Comparison of ENCODE assay signal across 2 cellular contexts in the genomic region with DNA sequence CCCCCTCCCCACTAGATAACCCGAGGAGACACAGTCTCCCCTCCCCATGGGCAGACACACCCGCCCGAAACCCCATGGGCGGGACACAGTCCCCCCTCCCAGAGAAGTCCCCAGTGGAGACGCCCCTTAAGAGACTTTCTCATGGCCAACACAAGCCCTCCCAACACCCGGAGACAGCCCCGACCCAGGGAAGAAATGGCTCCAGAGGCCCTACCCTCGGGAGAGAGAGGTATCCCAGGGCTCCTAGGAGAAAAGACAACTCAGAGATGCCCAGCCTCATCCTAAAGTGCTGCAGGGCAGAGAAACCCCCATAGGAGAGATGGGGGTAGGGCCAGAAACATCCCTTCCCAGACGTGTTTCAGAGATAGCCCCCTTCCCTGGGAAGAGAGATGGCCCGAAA.
A peak's percentile ranks its signal among the peaks of the same experiment; 100 is the strongest.
TF ChIP-seq lines count a peak whose summit lies in the region.

No MANE protein-coding gene starts in this region.

TF ChIP-seq in A549, 52 proteins besides CTCF, POLR2A, EP300 and RAD21 (continued from another document):
- TF ChIP-seq, protein P1, sequence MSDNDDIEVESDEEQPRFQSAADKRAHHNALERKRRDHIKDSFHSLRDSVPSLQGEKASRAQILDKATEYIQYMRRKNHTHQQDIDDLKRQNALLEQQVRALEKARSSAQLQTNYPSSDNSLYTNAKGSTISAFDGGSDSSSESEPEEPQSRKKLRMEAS (IDR thresholded peaks at IDR 0.05) = no peak
- TF ChIP-seq ZC3H11A (IDR thresholded peaks at IDR 0.05) (no peak), HEYL (CRISPR knock-in tag; IDR thresholded peaks at IDR 0.05) (no peak), HOXB5 (CRISPR knock-in tag; IDR thresholded peaks at IDR 0.05) (no peak), ZSCAN20 (CRISPR knock-in tag; IDR thresholded peaks at IDR 0.05) (no peak), JUN (IDR thresholded peaks at IDR 0.05) (no peak), FOSB (CRISPR knock-in tag; IDR thresholded peaks at IDR 0.05) (no peak)
- TF ChIP-seq, protein P2, sequence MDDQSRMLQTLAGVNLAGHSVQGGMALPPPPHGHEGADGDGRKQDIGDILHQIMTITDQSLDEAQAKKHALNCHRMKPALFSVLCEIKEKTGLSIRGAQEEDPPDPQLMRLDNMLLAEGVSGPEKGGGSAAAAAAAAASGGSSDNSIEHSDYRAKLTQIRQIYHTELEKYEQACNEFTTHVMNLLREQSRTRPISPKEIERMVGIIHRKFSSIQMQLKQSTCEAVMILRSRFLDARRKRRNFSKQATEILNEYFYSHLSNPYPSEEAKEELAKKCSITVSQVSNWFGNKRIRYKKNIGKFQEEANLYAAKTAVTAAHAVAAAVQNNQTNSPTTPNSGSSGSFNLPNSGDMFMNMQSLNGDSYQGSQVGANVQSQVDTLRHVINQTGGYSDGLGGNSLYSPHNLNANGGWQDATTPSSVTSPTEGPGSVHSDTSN (IDR thresholded peaks at IDR 0.05) = no peak
- TF ChIP-seq, protein P3, sequence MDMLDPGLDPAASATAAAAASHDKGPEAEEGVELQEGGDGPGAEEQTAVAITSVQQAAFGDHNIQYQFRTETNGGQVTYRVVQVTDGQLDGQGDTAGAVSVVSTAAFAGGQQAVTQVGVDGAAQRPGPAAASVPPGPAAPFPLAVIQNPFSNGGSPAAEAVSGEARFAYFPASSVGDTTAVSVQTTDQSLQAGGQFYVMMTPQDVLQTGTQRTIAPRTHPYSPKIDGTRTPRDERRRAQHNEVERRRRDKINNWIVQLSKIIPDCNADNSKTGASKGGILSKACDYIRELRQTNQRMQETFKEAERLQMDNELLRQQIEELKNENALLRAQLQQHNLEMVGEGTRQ (IDR thresholded peaks at IDR 0.05) = no peak
- TF ChIP-seq, protein P4, sequence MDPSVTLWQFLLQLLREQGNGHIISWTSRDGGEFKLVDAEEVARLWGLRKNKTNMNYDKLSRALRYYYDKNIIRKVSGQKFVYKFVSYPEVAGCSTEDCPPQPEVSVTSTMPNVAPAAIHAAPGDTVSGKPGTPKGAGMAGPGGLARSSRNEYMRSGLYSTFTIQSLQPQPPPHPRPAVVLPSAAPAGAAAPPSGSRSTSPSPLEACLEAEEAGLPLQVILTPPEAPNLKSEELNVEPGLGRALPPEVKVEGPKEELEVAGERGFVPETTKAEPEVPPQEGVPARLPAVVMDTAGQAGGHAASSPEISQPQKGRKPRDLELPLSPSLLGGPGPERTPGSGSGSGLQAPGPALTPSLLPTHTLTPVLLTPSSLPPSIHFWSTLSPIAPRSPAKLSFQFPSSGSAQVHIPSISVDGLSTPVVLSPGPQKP (IDR thresholded peaks at IDR 0.05; ENCODE audit: low read depth, low read length) = no peak

TF ChIP-seq in HEK293, 187 proteins besides CTCF, POLR2A, EP300 and RAD21 (continued from another document):
- no peak for TF ChIP-seq ZBTB48 (tag by site-specific recombination; IDR thresholded peaks at IDR 0.05)
- no peak for TF ChIP-seq ZNF24 (tag by site-specific recombination; IDR thresholded peaks at IDR 0.05)
- TF ChIP-seq SP3 (tag by site-specific recombination; IDR thresholded peaks at IDR 0.05) = peak; percentile 13; the same call in 1 of the 2 replicates
- TF ChIP-seq ZIC2 (tag by site-specific recombination; IDR thresholded peaks at IDR 0.05) = no peak
- TF ChIP-seq YY2 (tag by site-specific recombination; IDR thresholded peaks at IDR 0.05) = no peak
- no peak for TF ChIP-seq ZNF777 (tag by site-specific recombination; IDR thresholded peaks at IDR 0.05; ENCODE audit: borderline replicate concordance)
- no peak for TF ChIP-seq MEIS1 (CRISPR knock-in tag; IDR thresholded peaks at IDR 0.05; ENCODE audit: borderline replicate concordance)
- TF ChIP-seq, protein P5, sequence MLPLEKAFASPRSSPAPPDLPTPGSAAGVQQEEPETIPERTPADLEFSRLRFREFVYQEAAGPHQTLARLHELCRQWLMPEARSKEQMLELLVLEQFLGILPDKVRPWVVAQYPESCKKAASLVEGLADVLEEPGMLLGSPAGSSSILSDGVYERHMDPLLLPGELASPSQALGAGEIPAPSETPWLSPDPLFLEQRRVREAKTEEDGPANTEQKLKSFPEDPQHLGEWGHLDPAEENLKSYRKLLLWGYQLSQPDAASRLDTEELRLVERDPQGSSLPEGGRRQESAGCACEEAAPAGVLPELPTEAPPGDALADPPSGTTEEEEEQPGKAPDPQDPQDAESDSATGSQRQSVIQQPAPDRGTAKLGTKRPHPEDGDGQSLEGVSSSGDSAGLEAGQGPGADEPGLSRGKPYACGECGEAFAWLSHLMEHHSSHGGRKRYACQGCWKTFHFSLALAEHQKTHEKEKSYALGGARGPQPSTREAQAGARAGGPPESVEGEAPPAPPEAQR (tag by site-specific recombination; IDR thresholded peaks at IDR 0.05) = no peak
- no peak for TF ChIP-seq ZNF621 (tag by site-specific recombination; IDR thresholded peaks at IDR 0.05)
- TF ChIP-seq ZNF610 (tag by site-specific recombination; IDR thresholded peaks at IDR 0.05; ENCODE audit: borderline replicate concordance) = no peak
- TF ChIP-seq, protein P6, sequence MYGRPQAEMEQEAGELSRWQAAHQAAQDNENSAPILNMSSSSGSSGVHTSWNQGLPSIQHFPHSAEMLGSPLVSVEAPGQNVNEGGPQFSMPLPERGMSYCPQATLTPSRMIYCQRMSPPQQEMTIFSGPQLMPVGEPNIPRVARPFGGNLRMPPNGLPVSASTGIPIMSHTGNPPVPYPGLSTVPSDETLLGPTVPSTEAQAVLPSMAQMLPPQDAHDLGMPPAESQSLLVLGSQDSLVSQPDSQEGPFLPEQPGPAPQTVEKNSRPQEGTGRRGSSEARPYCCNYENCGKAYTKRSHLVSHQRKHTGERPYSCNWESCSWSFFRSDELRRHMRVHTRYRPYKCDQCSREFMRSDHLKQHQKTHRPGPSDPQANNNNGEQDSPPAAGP (tag by site-specific recombination; IDR thresholded peaks at IDR 0.05) = no peak
- TF ChIP-seq, protein P7, sequence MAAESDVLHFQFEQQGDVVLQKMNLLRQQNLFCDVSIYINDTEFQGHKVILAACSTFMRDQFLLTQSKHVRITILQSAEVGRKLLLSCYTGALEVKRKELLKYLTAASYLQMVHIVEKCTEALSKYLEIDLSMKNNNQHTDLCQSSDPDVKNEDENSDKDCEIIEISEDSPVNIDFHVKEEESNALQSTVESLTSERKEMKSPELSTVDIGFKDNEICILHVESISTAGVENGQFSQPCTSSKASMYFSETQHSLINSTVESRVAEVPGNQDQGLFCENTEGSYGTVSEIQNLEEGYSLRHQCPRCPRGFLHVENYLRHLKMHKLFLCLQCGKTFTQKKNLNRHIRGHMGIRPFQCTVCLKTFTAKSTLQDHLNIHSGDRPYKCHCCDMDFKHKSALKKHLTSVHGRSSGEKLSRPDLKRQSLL (tag by site-specific recombination; IDR thresholded peaks at IDR 0.05) = no peak
- TF ChIP-seq ZNF423 (tag by site-specific recombination; IDR thresholded peaks at IDR 0.05) = no peak
- TF ChIP-seq ZNF514 (tag by site-specific recombination; IDR thresholded peaks at IDR 0.05) = no peak
- TF ChIP-seq GFI1B (tag by site-specific recombination; IDR thresholded peaks at IDR 0.05) = no peak
- TF ChIP-seq ZNF555 (tag by site-specific recombination; conservative IDR thresholded peaks at IDR 0.05) = no peak
- TF ChIP-seq HOXA7 (CRISPR knock-in tag; IDR thresholded peaks at IDR 0.05; ENCODE audit: borderline replicate concordance) = no peak
- peak; percentile 21; the same call in 1 of the 2 replicates for TF ChIP-seq SP2 (tag by site-specific recombination; IDR thresholded peaks at IDR 0.05)
- TF ChIP-seq, protein P8, sequence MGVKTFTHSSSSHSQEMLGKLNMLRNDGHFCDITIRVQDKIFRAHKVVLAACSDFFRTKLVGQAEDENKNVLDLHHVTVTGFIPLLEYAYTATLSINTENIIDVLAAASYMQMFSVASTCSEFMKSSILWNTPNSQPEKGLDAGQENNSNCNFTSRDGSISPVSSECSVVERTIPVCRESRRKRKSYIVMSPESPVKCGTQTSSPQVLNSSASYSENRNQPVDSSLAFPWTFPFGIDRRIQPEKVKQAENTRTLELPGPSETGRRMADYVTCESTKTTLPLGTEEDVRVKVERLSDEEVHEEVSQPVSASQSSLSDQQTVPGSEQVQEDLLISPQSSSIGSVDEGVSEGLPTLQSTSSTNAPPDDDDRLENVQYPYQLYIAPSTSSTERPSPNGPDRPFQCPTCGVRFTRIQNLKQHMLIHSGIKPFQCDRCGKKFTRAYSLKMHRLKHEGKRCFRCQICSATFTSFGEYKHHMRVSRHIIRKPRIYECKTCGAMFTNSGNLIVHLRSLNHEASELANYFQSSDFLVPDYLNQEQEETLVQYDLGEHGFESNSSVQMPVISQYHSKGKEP (tag by site-specific recombination; IDR thresholded peaks at IDR 0.05) = no peak
- TF ChIP-seq, protein P9, sequence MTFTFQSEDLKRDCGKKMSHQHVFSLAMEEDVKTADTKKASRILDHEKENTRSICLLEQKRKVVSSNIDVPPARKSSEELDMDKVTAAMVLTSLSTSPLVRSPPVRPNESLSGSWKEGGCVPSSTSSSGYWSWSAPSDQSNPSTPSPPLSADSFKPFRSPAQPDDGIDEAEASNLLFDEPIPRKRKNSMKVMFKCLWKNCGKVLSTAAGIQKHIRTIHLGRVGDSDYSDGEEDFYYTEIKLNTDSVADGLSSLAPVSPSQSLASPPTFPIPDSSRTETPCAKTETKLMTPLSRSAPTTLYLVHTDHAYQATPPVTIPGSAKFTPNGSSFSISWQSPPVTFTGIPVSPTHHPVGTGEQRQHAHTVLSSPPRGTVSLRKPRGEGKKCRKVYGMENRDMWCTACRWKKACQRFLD (tag by site-specific recombination; IDR thresholded peaks at IDR 0.05) = no peak
- TF ChIP-seq ZNF585B (tag by site-specific recombination; IDR thresholded peaks at IDR 0.05) = no peak
- no peak for TF ChIP-seq ZNF596 (tag by site-specific recombination; IDR thresholded peaks at IDR 0.05)
- TF ChIP-seq ZNF776 (tag by site-specific recombination; IDR thresholded peaks at IDR 0.05; ENCODE audit: borderline replicate concordance) = no peak
- no peak for TF ChIP-seq ZFHX2 (tag by site-specific recombination; conservative IDR thresholded peaks at IDR 0.05)
- TF ChIP-seq ZNF623 (tag by site-specific recombination; IDR thresholded peaks at IDR 0.05) = no peak
- no peak for TF ChIP-seq ZNF548 (tag by site-specific recombination; IDR thresholded peaks at IDR 0.05)
